Comparison of ENCODE assay signal across 28 cellular contexts in genomic region chr17:69144621-69145255, GRCh38. TPM values are rescaled to one million over a fixed set of nuclear protein-coding genes. Genes with fewer than 3 reads are reported as not detected.
"Had no signal": no experiment of that assay in that cellular context is flagged by ENCODE, and none has a peak within 500 bp of the region (broad histone marks: within the 10 kb centered on the region; RNA-seq: fewer than 3 reads in every experiment).

No MANE protein-coding gene starts in this region.

- ATAC-seq: activated CD4-positive, alpha-beta T cell treated with anti-CD3 and anti-CD28 coated beads for 36 hours; left ventricle myocardium superior; natural killer cell treated with Interleukin-12 subunit alpha and Interleukin-12 subunit beta and Interleukin-15 and Interleukin-18, amount 100 ng/mL, for 72 hours; pancreas; psoas muscle; right cardiac atrium; stimulated activated naive CD8-positive, alpha-beta T cell treated with anti-CD3 and anti-CD28 coated beads, Interleukin-15, Interleukin-2, amounts not matched to agents 100 U/mL and 50 U/mL, for 24 hours had no signal

- H3K4me3 ChIP-seq: coronary artery, esophagus squamous epithelium, pancreas, psoas muscle, tibial artery had no signal

- H3K9me3 ChIP-seq: esophagus squamous epithelium, neutrophil, pancreas, psoas muscle, tibial artery had no signal

- H3K27me3 ChIP-seq: esophagus squamous epithelium, neutrophil, pancreas, tibial artery had no signal

- DNase-seq: activated B cell treated with CpG ODN at 0.5 μM for 24 hours; activated CD4-positive, alpha-beta T cell treated with anti-CD3 and anti-CD28 coated beads for 36 hours; activated CD4-positive, alpha-beta T cell treated with anti-CD3 and anti-CD28 coated beads, Interleukin-2, amount 50 U/mL, for 4 hours; activated CD8-positive, alpha-beta memory T cell treated with anti-CD3 and anti-CD28 coated beads for 24 hours; activated CD8-positive, alpha-beta memory T cell treated with anti-CD3 and anti-CD28 coated beads, Interleukin-2, amount 50 U/mL, for 4 hours; activated naive CD4-positive, alpha-beta T cell treated with Interleukin-2 at 50 U/mL for 16 hours; activated naive CD8-positive, alpha-beta T cell treated with anti-CD3 and anti-CD28 coated beads for 36 hours; activated T-cell treated with anti-CD3 and anti-CD28 coated beads, Interleukin-2, amount 50 U/mL, for 24 hours; amniotic stem cell; endodermal cell; esophagus squamous epithelium; foreskin melanocyte; immature natural killer cell; kidney glomerular epithelial cell; left ventricle myocardium superior; mammary epithelial cell; pancreas; psoas muscle; right cardiac atrium; stimulated activated CD4-positive, alpha-beta T cell treated with anti-CD3 and anti-CD28 coated beads, Interleukin-12 subunit alpha, Interleukin-12 subunit beta, amount 100 ng/mL, for 4 hours; stimulated activated CD4-positive, alpha-beta T cell treated with anti-CD3 and anti-CD28 coated beads, Interleukin-4, amount 100 ng/mL, for 4 hours; stimulated activated naive CD8-positive, alpha-beta T cell treated with anti-CD3 and anti-CD28 coated beads, Interleukin-15, Interleukin-2, amounts not matched to agents 100 U/mL and 50 U/mL, for 24 hours; T1000; tibial artery had no signal

- H3K36me3 ChIP-seq: neutrophil, tibial artery had no signal

- H3K4me1 ChIP-seq: tibial artery had no signal

- H3K27ac ChIP-seq: coronary artery, neutrophil, pancreas, psoas muscle, tibial artery had no signal

- FAIRE-seq: bronchial epithelial cell, pancreas had no signal

RNA-seq across cellular contexts. Expression of gene ABCA6, which starts 3.0 kb away (rescaled TPM):
- total RNA-seq: activated CD4-positive, alpha-beta T cell treated with anti-CD3 and anti-CD28 coated beads for 36 hours; endodermal cell had no signal
- polyA plus RNA-seq: immature natural killer cell had no signal
